In genomic region chr12:57092876-57093411, GRCh38 we compare ENCODE assay signal across 8 cellular contexts. TPM values are rescaled to one million over a fixed set of nuclear protein-coding genes. Genes with fewer than 3 reads are reported as not detected.
DNase-seq lines count a peak whose midpoint lies in the region; ATAC-seq and TF ChIP-seq lines count a peak whose summit lies in the region.
"Had no signal": no experiment of that assay in that cellular context is flagged by ENCODE, and none has a peak within 500 bp of the region (broad histone marks: within the 10 kb centered on the region; RNA-seq: fewer than 3 reads in every experiment).

No MANE protein-coding gene starts in this region.

- DNase-seq in Caco-2 (no peak), neural progenitor cell (ENCODE audit: low spot score) (no peak), NCI-H187 treated with DMSO at 0.1 percent for 48 hours (lab: John Stamatoyannopoulos, UW) (no peak)
- DNase-seq in activated T-helper 2 cell treated with anti-CD3 and anti-CD28 coated beads, Interferon-gamma antibody, Interleukin-2, Interleukin-4, amounts not matched to agents 10 μg/mL and 5 μg/mL and 100 μg/mL, durations not matched to agents 14 hours and 24 hours and 36 hours (ENCODE audit: low spot score), result no peak
- DNase-seq: NCI-H1694 had no signal

- H4K20me1 ChIP-seq in neural progenitor cell (ENCODE audit: low read depth), result peaks cover 38% of the 10 kb centered on the region

- ATAC-seq in GM19467 (IDR thresholded peaks at IDR 0.05; ENCODE audit: unreplicated experiment), result no peak
- no peak for ATAC-seq in GM19035 (IDR thresholded peaks at IDR 0.05; ENCODE audit: unreplicated experiment)
- ATAC-seq: right cardiac atrium had no signal

- H3K4me1 Mint-ChIP-seq in Caco-2 (ENCODE audit: low read depth, unreplicated experiment) (peaks cover 19% of the 10 kb centered on the region), neural progenitor cell (peaks cover 58% of the 10 kb centered on the region)
- H3K4me1 Mint-ChIP-seq in activated T-helper 2 cell treated with anti-CD3 and anti-CD28 coated beads, Interferon-gamma antibody, Interleukin-2, Interleukin-4, amounts not matched to agents 10 μg/mL and 5 μg/mL and 100 μg/mL, durations not matched to agents 14 hours and 24 hours and 36 hours (ENCODE audit: low read depth), result peaks cover 60% of the 10 kb centered on the region

- H3K27ac ChIP-seq in neural progenitor cell, result no peak overlapping the region

- intact Hi-C loops in Caco-2 (cut with micrococcal nuclease; ENCODE audit: unreplicated experiment), result loop anchor here (1.0 kb wide), 1 partner anchor 24 kb away; no protein-coding TSS in a partner anchor
- intact Hi-C loops in activated T-helper 2 cell treated with anti-CD3 and anti-CD28 coated beads, Interferon-gamma antibody, Interleukin-2, Interleukin-4, amounts not matched to agents 10 μg/mL and 5 μg/mL and 100 μg/mL, durations not matched to agents 14 hours and 24 hours and 36 hours (cut with micrococcal nuclease), result loop anchor here (1.0 kb wide), 1 partner anchor 24 kb away; no protein-coding TSS in a partner anchor

- H3K79me2 ChIP-seq in neural progenitor cell (ENCODE audit: low read depth), result peaks cover 28% of the 10 kb centered on the region

- H3K9ac ChIP-seq in neural progenitor cell, result no peak overlapping the region

- CTCF ChIA-PET in Caco-2 (lab: Charles Lee), result interaction anchor here (2.3 to 3.3 kb wide), 2 partner anchors 19 to 24 kb away, joined by 19 to 22 read pairs; partner anchors contain the start of gene STAT6

- no peaks in the 10 kb centered on the region for H3K9me3 Mint-ChIP-seq in Caco-2 (ENCODE audit: unreplicated experiment)
- H3K9me3 Mint-ChIP-seq in activated T-helper 2 cell treated with anti-CD3 and anti-CD28 coated beads, Interferon-gamma antibody, Interleukin-2, Interleukin-4, amounts not matched to agents 10 μg/mL and 5 μg/mL and 100 μg/mL, durations not matched to agents 14 hours and 24 hours and 36 hours, result no peaks in the 10 kb centered on the region
- H3K9me3 Mint-ChIP-seq in neural progenitor cell, result no peaks in the 10 kb centered on the region

- POLR2A ChIA-PET in Caco-2 (lab: Charles Lee), result no interaction called here

- no peak overlapping the region for H2AFZ ChIP-seq in neural progenitor cell (replicated peaks)

- H3F3A ChIP-seq in neural progenitor cell (ENCODE audit: low read depth), result peaks cover 22% of the 10 kb centered on the region

- H3K4me1 ChIP-seq in Caco-2 (peaks cover 6% of the 10 kb centered on the region; the same call in 1 of the 2 replicates), neural progenitor cell (peaks cover 17% of the 10 kb centered on the region)

- no TSS peak for BruUV-seq in Caco-2 (replicated peaks; lab: Mats Ljungman, UMichigan)

- peaks cover 55% of the 10 kb centered on the region for H3K36me3 Mint-ChIP-seq in Caco-2 (ENCODE audit: insufficient read depth, unreplicated experiment)
- peaks cover 86% of the 10 kb centered on the region for H3K36me3 Mint-ChIP-seq in activated T-helper 2 cell treated with anti-CD3 and anti-CD28 coated beads, Interferon-gamma antibody, Interleukin-2, Interleukin-4, amounts not matched to agents 10 μg/mL and 5 μg/mL and 100 μg/mL, durations not matched to agents 14 hours and 24 hours and 36 hours (ENCODE audit: low read depth)
- H3K36me3 Mint-ChIP-seq in neural progenitor cell, result peaks cover 32% of the 10 kb centered on the region

- H3K4me2 ChIP-seq in neural progenitor cell, result no peak overlapping the region

- H3K27me3 Mint-ChIP-seq in Caco-2 (ENCODE audit: insufficient read depth, unreplicated experiment) (no peaks in the 10 kb centered on the region), neural progenitor cell (ENCODE audit: insufficient read depth, low read depth) (peaks cover 12% of the 10 kb centered on the region)
- H3K27me3 Mint-ChIP-seq in activated T-helper 2 cell treated with anti-CD3 and anti-CD28 coated beads, Interferon-gamma antibody, Interleukin-2, Interleukin-4, amounts not matched to agents 10 μg/mL and 5 μg/mL and 100 μg/mL, durations not matched to agents 14 hours and 24 hours and 36 hours (ENCODE audit: low read depth), result no peaks in the 10 kb centered on the region

- no peak overlapping the region for H3K4me3 Mint-ChIP-seq in Caco-2 (ENCODE audit: unreplicated experiment)
- peak overlapping the region; percentile 77 for H3K4me3 Mint-ChIP-seq in activated T-helper 2 cell treated with anti-CD3 and anti-CD28 coated beads, Interferon-gamma antibody, Interleukin-2, Interleukin-4, amounts not matched to agents 10 μg/mL and 5 μg/mL and 100 μg/mL, durations not matched to agents 14 hours and 24 hours and 36 hours (ENCODE audit: low read depth)
- peak overlapping the region; percentile 77 for H3K4me3 Mint-ChIP-seq in neural progenitor cell

- no peaks in the 10 kb centered on the region for H3K27me3 ChIP-seq in Caco-2 (replicated peaks; ENCODE audit: control insufficient read depth, insufficient read depth, low read length)
- H3K27me3 ChIP-seq in neural progenitor cell, result no peaks in the 10 kb centered on the region

- TF ChIP-seq CTCF in Caco-2 (IDR thresholded peaks at IDR 0.05; ENCODE audit: insufficient read depth in 1 of 2, low read depth in 1 of 2, low read length in 1 of 2, severe bottlenecking in 1 of 2, unreplicated experiment in 1 of 2) (no peak), neural progenitor cell (IDR thresholded peaks at IDR 0.05) (no peak)

- H3K9me3 ChIP-seq in Caco-2, result no peaks in the 10 kb centered on the region
- no peaks in the 10 kb centered on the region for H3K9me3 ChIP-seq in neural progenitor cell (ENCODE audit: low read depth)

- H3K4me3 ChIP-seq in Caco-2 (ENCODE audit: low read depth, low read length) (no peak overlapping the region), neural progenitor cell (no peak overlapping the region)

- H3K27ac Mint-ChIP-seq in Caco-2 (ENCODE audit: unreplicated experiment), result peak overlapping the region; percentile 71
- peak overlapping the region; percentile 89 for H3K27ac Mint-ChIP-seq in activated T-helper 2 cell treated with anti-CD3 and anti-CD28 coated beads, Interferon-gamma antibody, Interleukin-2, Interleukin-4, amounts not matched to agents 10 μg/mL and 5 μg/mL and 100 μg/mL, durations not matched to agents 14 hours and 24 hours and 36 hours
- peak overlapping the region; percentile 74 for H3K27ac Mint-ChIP-seq in neural progenitor cell

- peaks cover 9% of the 10 kb centered on the region for H3K36me3 ChIP-seq in Caco-2 (ENCODE audit: control insufficient read depth, insufficient read depth, low read length)
- H3K36me3 ChIP-seq in neural progenitor cell, result no peaks in the 10 kb centered on the region

RNA-seq across cellular contexts. Expression of gene NAB2, which starts 4.0 kb away (rescaled TPM):
- total RNA-seq in Caco-2 (2022) (15.7 and 16.4 TPM in 2 replicates), neural progenitor cell (ENCODE audit: low replicate concordance) (19.8 and 41.3 TPM in 2 replicates)
- total RNA-seq in activated T-helper 2 cell treated with anti-CD3 and anti-CD28 coated beads, Interferon-gamma antibody, Interleukin-2, Interleukin-4, amounts not matched to agents 10 μg/mL and 5 μg/mL and 100 μg/mL, durations not matched to agents 14 hours and 24 hours and 36 hours, result 72.8 and 74.7 TPM in 2 replicates

RNA-seq across cellular contexts. Expression of gene NEMP1, which starts 14.4 kb away (rescaled TPM):
- total RNA-seq in Caco-2 (2022), result 38.3 and 40.1 TPM in 2 replicates
- total RNA-seq in activated T-helper 2 cell treated with anti-CD3 and anti-CD28 coated beads, Interferon-gamma antibody, Interleukin-2, Interleukin-4, amounts not matched to agents 10 μg/mL and 5 μg/mL and 100 μg/mL, durations not matched to agents 14 hours and 24 hours and 36 hours, result 79.8 and 86.7 TPM in 2 replicates
- 55.3 and 72.0 TPM in 2 replicates for total RNA-seq in neural progenitor cell (ENCODE audit: low replicate concordance)

RNA-seq across cellular contexts. Expression of gene STAT6, which starts 18.2 kb away (rescaled TPM):
- total RNA-seq in Caco-2 (2022), result 44.2 and 49.5 TPM in 2 replicates
- total RNA-seq in activated T-helper 2 cell treated with anti-CD3 and anti-CD28 coated beads, Interferon-gamma antibody, Interleukin-2, Interleukin-4, amounts not matched to agents 10 μg/mL and 5 μg/mL and 100 μg/mL, durations not matched to agents 14 hours and 24 hours and 36 hours, result 333 and 341 TPM in 2 replicates
- 12.9 and 21.6 TPM in 2 replicates for total RNA-seq in neural progenitor cell (ENCODE audit: low replicate concordance)

RNA-seq across cellular contexts. Expression of gene LRP1, which starts 35.3 kb away (rescaled TPM):
- total RNA-seq in Caco-2 (2022) (106 and 111 TPM in 2 replicates), neural progenitor cell (ENCODE audit: low replicate concordance) (13.9 and 31.9 TPM in 2 replicates)
- 1.8 and 2.1 TPM in 2 replicates for total RNA-seq in activated T-helper 2 cell treated with anti-CD3 and anti-CD28 coated beads, Interferon-gamma antibody, Interleukin-2, Interleukin-4, amounts not matched to agents 10 μg/mL and 5 μg/mL and 100 μg/mL, durations not matched to agents 14 hours and 24 hours and 36 hours

RNA-seq across cellular contexts. Expression of gene MYO1A, which starts 43.0 kb away (rescaled TPM):
- total RNA-seq in Caco-2 (2022), result 9.3 and 11.9 TPM in 2 replicates
- total RNA-seq in activated T-helper 2 cell treated with anti-CD3 and anti-CD28 coated beads, Interferon-gamma antibody, Interleukin-2, Interleukin-4, amounts not matched to agents 10 μg/mL and 5 μg/mL and 100 μg/mL, durations not matched to agents 14 hours and 24 hours and 36 hours, result 2.4 and 4.2 TPM in 2 replicates
- 0.19 TPM in 1 of 2 replicates, not detected in the other for total RNA-seq in neural progenitor cell (ENCODE audit: low replicate concordance)
